ENCODE assay signal across 21 cellular contexts in the genomic region with DNA sequence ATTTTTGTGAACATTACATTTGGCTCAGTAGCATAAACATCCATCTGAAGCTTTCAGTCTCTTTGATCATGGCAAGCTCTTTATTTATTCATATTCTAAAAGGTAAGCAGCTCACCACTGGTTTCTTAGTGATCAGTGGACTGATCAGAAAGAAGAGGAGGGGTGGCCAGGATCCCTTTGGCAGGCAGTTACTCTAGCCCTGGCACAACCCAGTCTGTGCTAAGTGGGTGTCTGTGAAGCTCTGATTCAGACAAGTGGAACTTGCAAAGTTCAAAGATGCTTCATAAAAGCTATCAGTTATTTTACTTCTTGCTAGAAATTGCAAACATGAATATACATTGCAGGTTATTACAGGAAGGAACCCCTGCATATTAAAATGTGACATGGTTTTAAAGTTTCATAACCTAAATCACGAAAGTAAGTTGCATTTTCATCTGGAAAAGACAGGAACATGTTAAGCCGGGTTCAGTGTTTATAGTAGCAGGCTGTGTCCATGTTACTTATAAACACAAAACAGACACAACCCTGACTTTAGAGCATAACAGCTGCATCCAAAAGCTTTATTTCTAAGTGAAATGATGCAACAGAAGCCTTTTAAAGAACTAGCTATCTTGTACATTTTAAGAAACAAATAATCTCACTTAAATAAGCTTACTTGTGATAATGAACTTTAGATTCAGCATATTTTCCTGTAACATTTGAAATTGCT.
DNase-seq lines count a peak whose midpoint lies in the region; ATAC-seq and TF ChIP-seq lines count a peak whose summit lies in the region.
"Had no signal": no experiment of that assay in that cellular context is flagged by ENCODE, and none has a peak within 500 bp of the region (broad histone marks: within the 10 kb centered on the region; RNA-seq: fewer than 3 reads in every experiment).

No MANE protein-coding gene starts in this region.

- H2AFZ ChIP-seq in GM23248 (0 out of 2 replicates have a peak overlapping the region, but pooled peaks have one; percentile 17), hepatocyte (no peak overlapping the region), smooth muscle cell (ENCODE audit: low read depth) (peak overlapping the region; percentile 9)

- H4K20me1 ChIP-seq in GM23248 (ENCODE audit: insufficient read depth), result no peaks in the 10 kb centered on the region
- H4K20me1 ChIP-seq in hepatocyte (ENCODE audit: insufficient read depth, poor library complexity, severe bottlenecking), result no peaks in the 10 kb centered on the region
- no peaks in the 10 kb centered on the region for H4K20me1 ChIP-seq in smooth muscle cell (ENCODE audit: low read depth)
- H4K20me1 ChIP-seq: BLaER1 treated with 17β-estradiol and CSF1 and Interleukin-3, amounts not matched to agents 10 nM and 100 nM had no signal

- POLR2A ChIA-PET in CD8-positive, alpha-beta T cell (lab: Charles Lee), result no interaction called here

- TF ChIP-seq CTCF in choroid plexus epithelial cell (conservative IDR thresholded peaks at IDR 0.05; ENCODE audit: low read depth, low read length), result no peak
- TF ChIP-seq CTCF in hepatocyte (IDR thresholded peaks at IDR 0.05; ENCODE audit: poor library complexity), result no peak
- TF ChIP-seq CTCF in smooth muscle cell (IDR thresholded peaks at IDR 0.05; ENCODE audit: borderline replicate concordance, insufficient read depth, poor library complexity, severe bottlenecking), result no peak
- no peak for TF ChIP-seq CTCF in CD8-positive, alpha-beta T cell (IDR thresholded peaks at IDR 0.05)

- no peaks in the 10 kb centered on the region for H3K9me2 ChIP-seq in GM23248 (ENCODE audit: insufficient read depth)
- no peaks in the 10 kb centered on the region for H3K9me2 ChIP-seq in hepatocyte (replicated peaks; ENCODE audit: insufficient read depth)

- H3K27me3 ChIP-seq in GM23248 (replicated peaks; ENCODE audit: insufficient read depth) (no peaks in the 10 kb centered on the region), hepatocyte (no peaks in the 10 kb centered on the region), smooth muscle cell (ENCODE audit: low read depth) (no peaks in the 10 kb centered on the region)
- no peaks in the 10 kb centered on the region for H3K27me3 ChIP-seq in CD8-positive, alpha-beta T cell (ENCODE audit: insufficient read depth, low read length)
- H3K27me3 ChIP-seq: BLaER1 treated with 17β-estradiol and CSF1 and Interleukin-3, amounts not matched to agents 10 nM and 100 nM; esophagus squamous epithelium; heart right ventricle; transverse colon had no signal

- H3K36me3 ChIP-seq in GM23248 (ENCODE audit: low read depth), result no peaks in the 10 kb centered on the region
- H3K36me3 ChIP-seq in hepatocyte (replicated peaks; ENCODE audit: insufficient read depth, low read depth), result no peaks in the 10 kb centered on the region
- H3K36me3 ChIP-seq in smooth muscle cell (ENCODE audit: low read depth), result no peaks in the 10 kb centered on the region
- no peaks in the 10 kb centered on the region for H3K36me3 ChIP-seq in CD8-positive, alpha-beta T cell (ENCODE audit: insufficient read depth, low read length)
- H3K36me3 ChIP-seq: BLaER1 treated with 17β-estradiol and CSF1 and Interleukin-3, amounts not matched to agents 10 nM and 100 nM; esophagus squamous epithelium; heart right ventricle; transverse colon had no signal

- DNase-seq in GM23248, result peak; percentile 46
- DNase-seq in choroid plexus epithelial cell (ENCODE audit: low read depth), result peak; percentile 26
- peak; percentile 20 for DNase-seq in hepatocyte (ENCODE audit: low spot score)
- DNase-seq in smooth muscle cell (lab: John Stamatoyannopoulos, UW; ENCODE audit: unreplicated experiment), result no peak
- DNase-seq in activated CD4-positive, alpha-beta T cell treated with anti-CD3 and anti-CD28 coated beads, Interleukin-2, amount 10 ng/mL, durations not matched to agents 24 days and 14 days, result no peak
- DNase-seq in CD8-positive, alpha-beta T cell, result no peak
- no peak for DNase-seq in NCI-H2029 (lab: John Stamatoyannopoulos, UW)
- DNase-seq: activated CD8-positive, alpha-beta memory T cell treated with anti-CD3 and anti-CD28 coated beads, Interleukin-2, amount 10 ng/mL, durations not matched to agents 7 days and 5 days; effector memory CD4-positive, alpha-beta T cell; esophagus squamous epithelium; heart right ventricle; immature natural killer cell; NCI-H1105 treated with DMSO at 0.1 percent for 48 hours; RPMI8226; stimulated activated CD4-positive, alpha-beta T cell treated with anti-CD3 and anti-CD28 coated beads, Interleukin-4, amount 100 ng/mL, for 4 hours; stimulated activated naive CD8-positive, alpha-beta T cell treated with anti-CD3 and anti-CD28 coated beads, Interleukin-15, amount 100 ng/mL, for 72 hours; transverse colon had no signal

- H3K9me3 ChIP-seq in GM23248 (ENCODE audit: low read depth) (no peaks in the 10 kb centered on the region), hepatocyte (ENCODE audit: low read depth) (no peaks in the 10 kb centered on the region), smooth muscle cell (replicated peaks; ENCODE audit: low read depth) (no peaks in the 10 kb centered on the region)
- no peaks in the 10 kb centered on the region for H3K9me3 ChIP-seq in CD8-positive, alpha-beta T cell (ENCODE audit: low read length)
- H3K9me3 ChIP-seq: esophagus squamous epithelium, transverse colon had no signal

- H3F3A ChIP-seq in GM23248 (ENCODE audit: insufficient read depth) (peaks cover 33% of the 10 kb centered on the region), smooth muscle cell (ENCODE audit: low read depth) (peaks cover 19% of the 10 kb centered on the region)

- WGBS in GM23248 (ENCODE audit: low coverage in 1 of 2, low lambda C conversion rate in 2 of 2, missing lambda C conversion rate in 2 of 2), 2 experiments, result 4 to 15% methylated on average over 2 of the region's 2 CpGs
- WGBS in hepatocyte (ENCODE audit: low lambda C conversion rate, missing lambda C conversion rate), result 28% methylated on average over 2 of the region's 2 CpGs
- WGBS in smooth muscle cell (ENCODE audit: low lambda C conversion rate), result 19% methylated on average over 2 of the region's 2 CpGs

- H3K4me2 ChIP-seq in GM23248 (ENCODE audit: unreplicated experiment) (no peak overlapping the region), hepatocyte (peak overlapping the region; percentile 31), smooth muscle cell (peak overlapping the region; percentile 11)
- H3K4me2 ChIP-seq: BLaER1 treated with 17β-estradiol and CSF1 and Interleukin-3, amounts not matched to agents 10 nM and 100 nM had no signal

- H3K4me1 ChIP-seq in GM23248 (ENCODE audit: insufficient read depth) (peaks cover 34% of the 10 kb centered on the region), hepatocyte (ENCODE audit: insufficient read depth) (peaks cover 4% of the 10 kb centered on the region), smooth muscle cell (ENCODE audit: low read depth) (no peaks in the 10 kb centered on the region)
- H3K4me1 ChIP-seq in CD8-positive, alpha-beta T cell (ENCODE audit: insufficient read depth, low read length), result no peaks in the 10 kb centered on the region

- no peak overlapping the region for H3K4me3 Mint-ChIP-seq in activated CD4-positive, alpha-beta T cell treated with anti-CD3 and anti-CD28 coated beads, Interleukin-2, amount 10 ng/mL, durations not matched to agents 24 days and 14 days
- no peak overlapping the region for H3K4me3 Mint-ChIP-seq in CD8-positive, alpha-beta T cell
- H3K4me3 Mint-ChIP-seq: activated CD8-positive, alpha-beta memory T cell treated with anti-CD3 and anti-CD28 coated beads, Interleukin-2, amount 10 ng/mL, durations not matched to agents 7 days and 5 days; activated naive CD4-positive, alpha-beta T cell treated with anti-CD3 and anti-CD28 coated beads, Interleukin-2, amount 50 U/mL, for 24 hours; activated T-helper 1 cell treated with anti-CD3 and anti-CD28 coated beads, Interleukin-12 subunit alpha, Interleukin-12 subunit beta, Interleukin-2, Interleukin-4 antibody, amounts not matched to agents 30 ng/mL and 10 ng/mL and 1 ng/mL, durations not matched to agents 14 hours and 24 hours and 36 hours; immature natural killer cell; stimulated activated naive CD8-positive, alpha-beta T cell treated with anti-CD3 and anti-CD28 coated beads, Interleukin-15, amount 100 ng/mL, for 72 hours had no signal

- H3K9ac ChIP-seq in GM23248, result no peak overlapping the region
- H3K9ac ChIP-seq in smooth muscle cell (ENCODE audit: low read depth), result no peak overlapping the region
- H3K9ac ChIP-seq: BLaER1 treated with 17β-estradiol and CSF1 and Interleukin-3, amounts not matched to agents 10 nM and 100 nM had no signal

- H3K36me3 Mint-ChIP-seq in activated CD4-positive, alpha-beta T cell treated with anti-CD3 and anti-CD28 coated beads, Interleukin-2, amount 10 ng/mL, durations not matched to agents 24 days and 14 days (ENCODE audit: low read depth), result no peaks in the 10 kb centered on the region
- H3K36me3 Mint-ChIP-seq in CD8-positive, alpha-beta T cell, result no peaks in the 10 kb centered on the region
- H3K36me3 Mint-ChIP-seq: activated CD8-positive, alpha-beta memory T cell treated with anti-CD3 and anti-CD28 coated beads, Interleukin-2, amount 10 ng/mL, durations not matched to agents 7 days and 5 days; activated naive CD4-positive, alpha-beta T cell treated with anti-CD3 and anti-CD28 coated beads, Interleukin-2, amount 50 U/mL, for 24 hours; immature natural killer cell had no signal

- no peak overlapping the region for H3K27ac Mint-ChIP-seq in activated CD4-positive, alpha-beta T cell treated with anti-CD3 and anti-CD28 coated beads, Interleukin-2, amount 10 ng/mL, durations not matched to agents 24 days and 14 days
- H3K27ac Mint-ChIP-seq in CD8-positive, alpha-beta T cell, result no peak overlapping the region
- H3K27ac Mint-ChIP-seq: activated CD8-positive, alpha-beta memory T cell treated with anti-CD3 and anti-CD28 coated beads, Interleukin-2, amount 10 ng/mL, durations not matched to agents 7 days and 5 days; activated naive CD4-positive, alpha-beta T cell treated with anti-CD3 and anti-CD28 coated beads, Interleukin-2, amount 50 U/mL, for 24 hours; activated T-helper 1 cell treated with anti-CD3 and anti-CD28 coated beads, Interleukin-12 subunit alpha, Interleukin-12 subunit beta, Interleukin-2, Interleukin-4 antibody, amounts not matched to agents 30 ng/mL and 10 ng/mL and 1 ng/mL, durations not matched to agents 14 hours and 24 hours and 36 hours; immature natural killer cell; stimulated activated naive CD8-positive, alpha-beta T cell treated with anti-CD3 and anti-CD28 coated beads, Interleukin-15, amount 100 ng/mL, for 72 hours had no signal

- no peaks in the 10 kb centered on the region for H3K79me2 ChIP-seq in GM23248 (ENCODE audit: insufficient read depth)
- H3K79me2 ChIP-seq in hepatocyte, result no peaks in the 10 kb centered on the region
- no peaks in the 10 kb centered on the region for H3K79me2 ChIP-seq in smooth muscle cell (ENCODE audit: low read depth)

- intact Hi-C loops in activated CD4-positive, alpha-beta T cell treated with anti-CD3 and anti-CD28 coated beads, Interleukin-2, amount 10 ng/mL, durations not matched to agents 24 days and 14 days (cut with micrococcal nuclease), result no loop called here
- intact Hi-C loops in CD8-positive, alpha-beta T cell (cut with DNase I, micrococcal nuclease), result no loop called here

- no peaks in the 10 kb centered on the region for H3K9me3 Mint-ChIP-seq in activated CD4-positive, alpha-beta T cell treated with anti-CD3 and anti-CD28 coated beads, Interleukin-2, amount 10 ng/mL, durations not matched to agents 24 days and 14 days
- no peaks in the 10 kb centered on the region for H3K9me3 Mint-ChIP-seq in CD8-positive, alpha-beta T cell
- H3K9me3 Mint-ChIP-seq: activated naive CD4-positive, alpha-beta T cell treated with anti-CD3 and anti-CD28 coated beads, Interleukin-2, amount 50 U/mL, for 24 hours; stimulated activated naive CD8-positive, alpha-beta T cell treated with anti-CD3 and anti-CD28 coated beads, Interleukin-15, amount 100 ng/mL, for 72 hours had no signal

- H3K27ac ChIP-seq in GM23248 (no peak overlapping the region), hepatocyte (peak overlapping the region; percentile 40), smooth muscle cell (ENCODE audit: low read depth) (peak overlapping the region; percentile 85)
- H3K27ac ChIP-seq in CD8-positive, alpha-beta T cell (ENCODE audit: low read depth, low read length), result no peak overlapping the region
- H3K27ac ChIP-seq: BLaER1 treated with 17β-estradiol and CSF1 and Interleukin-3, amounts not matched to agents 10 nM and 100 nM had no signal

- in situ Hi-C loops in GM23248 (cut with MboI), result no loop called here

- H3K4me3 ChIP-seq in GM23248 (no peak overlapping the region), choroid plexus epithelial cell (ENCODE audit: low read depth, low read length) (no peak overlapping the region), hepatocyte (no peak overlapping the region), smooth muscle cell (no peak overlapping the region)
- H3K4me3 ChIP-seq in CD8-positive, alpha-beta T cell (ENCODE audit: low read depth, low read length), result no peak overlapping the region
- H3K4me3 ChIP-seq: BLaER1 treated with 17β-estradiol and CSF1 and Interleukin-3, amounts not matched to agents 10 nM and 100 nM; esophagus squamous epithelium; skin epidermis; transverse colon had no signal

- no peaks in the 10 kb centered on the region for H3K27me3 Mint-ChIP-seq in activated CD4-positive, alpha-beta T cell treated with anti-CD3 and anti-CD28 coated beads, Interleukin-2, amount 10 ng/mL, durations not matched to agents 24 days and 14 days
- H3K27me3 Mint-ChIP-seq in CD8-positive, alpha-beta T cell (ENCODE audit: low read depth), result no peaks in the 10 kb centered on the region
- H3K27me3 Mint-ChIP-seq: activated CD8-positive, alpha-beta memory T cell treated with anti-CD3 and anti-CD28 coated beads, Interleukin-2, amount 10 ng/mL, durations not matched to agents 7 days and 5 days; stimulated activated naive CD8-positive, alpha-beta T cell treated with anti-CD3 and anti-CD28 coated beads, Interleukin-15, amount 100 ng/mL, for 72 hours had no signal

- no peak for ATAC-seq in CD8-positive, alpha-beta T cell
- ATAC-seq: activated CD8-positive, alpha-beta memory T cell treated with anti-CD3 and anti-CD28 coated beads, Interleukin-2, amount 10 ng/mL, durations not matched to agents 7 days and 5 days; stimulated activated naive CD8-positive, alpha-beta T cell treated with anti-CD3 and anti-CD28 coated beads, Interleukin-15, amount 100 ng/mL, for 72 hours had no signal

- H3K4me1 Mint-ChIP-seq in activated CD4-positive, alpha-beta T cell treated with anti-CD3 and anti-CD28 coated beads, Interleukin-2, amount 10 ng/mL, durations not matched to agents 24 days and 14 days, result no peaks in the 10 kb centered on the region
- no peaks in the 10 kb centered on the region for H3K4me1 Mint-ChIP-seq in CD8-positive, alpha-beta T cell (ENCODE audit: low read depth)
- H3K4me1 Mint-ChIP-seq: activated naive CD4-positive, alpha-beta T cell treated with anti-CD3 and anti-CD28 coated beads, Interleukin-2, amount 50 U/mL, for 24 hours; immature natural killer cell had no signal

- CTCF ChIA-PET in CD8-positive, alpha-beta T cell (lab: Charles Lee), result no interaction called here

Comparison
In these comparisons a context has a peak if more than half of its experiments do, and no peak if none do; other contexts are left out.
1. DNase-seq: peak in GM23248 (single experiment), choroid plexus epithelial cell (single experiment) and hepatocyte (single experiment); none in smooth muscle cell (single experiment), activated CD4-positive, alpha-beta T cell treated with anti-CD3 and anti-CD28 coated beads, Interleukin-2, amount 10 ng/mL, durations not matched to agents 24 days and 14 days (single experiment), CD8-positive, alpha-beta T cell (0 of 7) and NCI-H2029 (single experiment).
2. H3K27ac ChIP-seq: peak in hepatocyte (single experiment) and smooth muscle cell (single experiment); none in GM23248 (single experiment) and CD8-positive, alpha-beta T cell (single experiment).